In the genomic region with DNA sequence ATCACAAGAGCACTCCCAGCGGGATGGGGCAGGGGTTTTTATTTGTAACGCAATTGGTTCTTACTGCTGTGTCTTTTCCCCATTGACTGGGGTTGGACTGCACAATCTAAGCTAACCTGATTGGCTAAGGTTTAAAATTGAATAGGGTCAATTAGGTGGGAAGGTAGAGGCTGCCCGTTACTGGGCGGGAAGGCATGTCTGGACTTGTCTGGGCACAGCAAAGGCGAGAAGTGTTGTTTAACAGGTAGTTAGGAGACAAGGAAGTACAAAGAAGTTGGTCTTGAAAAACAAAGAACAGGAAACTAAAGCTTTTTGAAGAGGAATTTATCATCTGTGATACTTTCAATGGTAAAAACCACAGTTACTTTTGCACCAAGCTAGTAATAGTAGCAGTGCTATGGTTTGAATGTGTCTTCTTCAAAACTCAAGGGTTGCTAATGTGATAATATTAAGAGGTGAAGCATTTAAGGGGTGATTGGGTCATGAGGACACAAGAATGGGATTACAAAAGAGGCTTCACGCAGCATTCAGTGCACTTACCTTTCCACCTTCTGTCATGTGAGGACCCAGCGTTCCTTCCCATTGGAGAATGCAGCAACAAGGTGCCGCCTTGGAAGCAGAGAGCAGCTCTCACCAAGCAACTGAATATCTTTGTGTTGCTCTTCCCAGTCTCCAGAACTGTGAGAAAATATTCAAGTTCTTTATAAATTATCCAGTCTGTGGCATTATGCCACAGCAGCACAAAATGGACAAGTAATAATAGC, we compare ENCODE assay signal across 24 cellular contexts.
DNase-seq lines count a peak whose midpoint lies in the region; ATAC-seq, FAIRE-seq and TF ChIP-seq lines count a peak whose summit lies in the region.
"Had no signal": no experiment of that assay in that cellular context is flagged by ENCODE, and none has a peak within 500 bp of the region (broad histone marks: within the 10 kb centered on the region; RNA-seq: fewer than 3 reads in every experiment).

No MANE protein-coding gene starts in this region.

- no peaks in the 10 kb centered on the region for H3K36me3 Mint-ChIP-seq in MCF 10A (ENCODE audit: insufficient read depth, unreplicated experiment)
- H3K36me3 Mint-ChIP-seq in progenitor cell of endocrine pancreas (ENCODE audit: insufficient read depth) = no peaks in the 10 kb centered on the region
- H3K36me3 Mint-ChIP-seq: activated CD4-positive, alpha-beta memory T cell treated with anti-CD3 and anti-CD28 coated beads for 36 hours had no signal

- no peak overlapping the region for H3K56ac ChIP-seq in H1 (replicated peaks; ENCODE audit: insufficient read length, low read depth, low read length)

- H3K23me2 ChIP-seq in H1 (ENCODE audit: low read depth, low read length) = 0 out of 2 replicates have a peak, but pooled peaks cover 2% of the 10 kb centered on the region

- H2BK120ac ChIP-seq in H1 (replicated peaks; ENCODE audit: low read depth, low read length) = peak overlapping the region; percentile 66

- H3K27ac ChIP-seq in breast epithelium = no peak overlapping the region
- H3K27ac ChIP-seq in H1 (ENCODE audit: low read depth, low read length) = peak overlapping the region; percentile 45; the same call in 1 of the 2 replicates
- H3K27ac ChIP-seq: heart left ventricle, KMS-11, left lung, suprapubic skin had no signal

- no peaks in the 10 kb centered on the region for H3K27me3 Mint-ChIP-seq in MCF 10A (ENCODE audit: insufficient read depth, unreplicated experiment)
- H3K27me3 Mint-ChIP-seq in progenitor cell of endocrine pancreas = no peaks in the 10 kb centered on the region
- H3K27me3 Mint-ChIP-seq: activated B cell treated with CpG ODN at 0.5 μM for 24 hours; activated CD4-positive, alpha-beta memory T cell treated with anti-CD3 and anti-CD28 coated beads for 36 hours; naive thymus-derived CD4-positive, alpha-beta T cell had no signal

- H3K4me3 ChIP-seq in breast epithelium (no peak overlapping the region), H1 (ENCODE audit: extremely low read depth in 1 of 4, insufficient read depth in 2 of 4, low read depth in 3 of 4, low read length in 4 of 4) (no peak overlapping the region)
- H3K4me3 ChIP-seq: heart left ventricle, left lung, suprapubic skin had no signal

- ATAC-seq in sciatic nerve (no peak), HG02852 (IDR thresholded peaks at IDR 0.05; ENCODE audit: unreplicated experiment) (no peak), GM21526 (IDR thresholded peaks at IDR 0.05; ENCODE audit: low FRiP score, unreplicated experiment) (no peak)
- ATAC-seq: heart left ventricle; left lung; naive thymus-derived CD4-positive, alpha-beta T cell; Right ventricle myocardium inferior had no signal

- no peaks in the 10 kb centered on the region for H3K27me3 ChIP-seq in breast epithelium
- no peaks in the 10 kb centered on the region for H3K27me3 ChIP-seq in H1 (replicated peaks in 1 of 4; ENCODE audit: control insufficient read depth in 3 of 4, extremely low read depth in 1 of 4, insufficient read depth in 3 of 4, low read length in 3 of 4)
- H3K27me3 ChIP-seq: BE2C, heart left ventricle, left lung, suprapubic skin had no signal

- peak overlapping the region; percentile 10; the same call in 1 of the 2 replicates for H2BK12ac ChIP-seq in H1 (ENCODE audit: low read depth, low read length)

- H3K9me3 Mint-ChIP-seq in MCF 10A (ENCODE audit: unreplicated experiment) = peaks cover 8% of the 10 kb centered on the region
- H3K9me3 Mint-ChIP-seq in progenitor cell of endocrine pancreas (ENCODE audit: low read depth) = no peaks in the 10 kb centered on the region

- no peak overlapping the region for H4K5ac ChIP-seq in H1 (ENCODE audit: insufficient read length, low read depth, low read length)

- no peak overlapping the region for H3K23ac ChIP-seq in H1 (ENCODE audit: insufficient read length)

- H3K4me1 Mint-ChIP-seq in MCF 10A (ENCODE audit: insufficient read depth, unreplicated experiment) (no peaks in the 10 kb centered on the region), progenitor cell of endocrine pancreas (ENCODE audit: low read depth) (peaks cover 6% of the 10 kb centered on the region)
- H3K4me1 Mint-ChIP-seq: activated B cell treated with CpG ODN at 0.5 μM for 24 hours had no signal

- H3K79me1 ChIP-seq in H1 (ENCODE audit: low read depth, low read length) = no peaks in the 10 kb centered on the region

- TF ChIP-seq EP300 in H1 (IDR thresholded peaks at IDR 0.05; ENCODE audit: borderline replicate concordance in 1 of 2, low read depth in 2 of 2, low read length in 2 of 2) = no peak

- no peaks in the 10 kb centered on the region for H3K4me1 ChIP-seq in breast epithelium
- H3K4me1 ChIP-seq in H1 (replicated peaks in 1 of 4; ENCODE audit: control insufficient read depth in 3 of 4, insufficient read depth in 4 of 4, low read length in 3 of 4) = peaks cover 0 to 2% (median 0%) of the 10 kb centered on the region in 4 experiments; a peak in 1 of 7 replicates
- H3K4me1 ChIP-seq: BE2C, Caco-2, heart left ventricle, left lung, suprapubic skin had no signal

- WGBS in H1 (ENCODE audit: extremely low coverage in 1 of 2, insufficient coverage in 1 of 2, insufficient read length in 1 of 2, insufficient replicate concordance in 2 of 2, low coverage in 1 of 2, low lambda C conversion rate in 2 of 2, missing lambda C conversion rate in 1 of 2), 2 experiments = 86% methylated on average over 8 of the region's 8 CpGs; no CpG with 5 or more reads in 1 of the 2 experiments

- no peak overlapping the region for H3K14ac ChIP-seq in H1 (ENCODE audit: insufficient read length)

- POLR2A ChIA-PET in MCF 10A (lab: Yijun Ruan, JAX) (interaction anchor here (1.0 kb wide), 1 partner anchor 20 kb away, joined by 3 read pairs; no protein-coding TSS in a partner anchor), H1 (lab: Charles Lee; ENCODE audit: partially characterized antibody) (no interaction called here)

- peak overlapping the region; percentile 91; the same call in 1 of the 2 replicates for H2BK20ac ChIP-seq in H1 (ENCODE audit: low read length)

- intact Hi-C loops in MCF 10A (cut with micrococcal nuclease) = no loop called here
- intact Hi-C loops in breast epithelium (cut with DNase I; ENCODE audit: low total_unique reads) = no loop called here
- intact Hi-C loops in sciatic nerve (cut with DNase I) = no loop called here

- no peak overlapping the region for H2AK5ac ChIP-seq in H1 (ENCODE audit: low read depth, low read length)

- no peak for TF ChIP-seq RAD21 in H1 (IDR thresholded peaks at IDR 0.05 in 1 of 2, conservative IDR thresholded peaks at IDR 0.05 in 1 of 2; ENCODE audit: low read depth in 2 of 2, low read length in 2 of 2)

- TF ChIP-seq CTCF in MCF 10A (IDR thresholded peaks at IDR 0.05; ENCODE audit: unreplicated experiment) = no peak
- TF ChIP-seq CTCF in breast epithelium (IDR thresholded peaks at IDR 0.05) = no peak
- TF ChIP-seq CTCF in H1 (IDR thresholded peaks at IDR 0.05; ENCODE audit: control extremely low read depth in 1 of 3, insufficient read depth in 1 of 3, low read depth in 1 of 3, low read length in 3 of 3) = no peak
- TF ChIP-seq CTCF in progenitor cell of endocrine pancreas (IDR thresholded peaks at IDR 0.05; ENCODE audit: unreplicated experiment) = no peak

- no peaks in the 10 kb centered on the region for H3K36me3 ChIP-seq in breast epithelium
- H3K36me3 ChIP-seq in H1 (ENCODE audit: control insufficient read depth in 2 of 4, insufficient read depth in 4 of 4, low read length in 3 of 4) = no peaks in the 10 kb centered on the region
- H3K36me3 ChIP-seq: BE2C, heart left ventricle, left lung, suprapubic skin had no signal

- CTCF ChIA-PET in MCF 10A (lab: Yijun Ruan, JAX) (no interaction called here), H1 (lab: Charles Lee; ENCODE audit: partially characterized antibody) (no interaction called here)

- H3K18ac ChIP-seq in H1 (ENCODE audit: extremely low read depth, low read length) = 0 out of 2 replicates have a peak overlapping the region, but pooled peaks have one; percentile 11

- H3K4me2 ChIP-seq in H1 (ENCODE audit: insufficient read depth in 1 of 2, low read depth in 2 of 2, low read length in 2 of 2) = no peak overlapping the region
- H3K4me2 ChIP-seq: KMS-11 had no signal

- no TSS peak for BruUV-seq in MCF 10A (replicated peaks; lab: Mats Ljungman, UMichigan)

- H3K27ac Mint-ChIP-seq in MCF 10A (ENCODE audit: low read depth, unreplicated experiment) = peak overlapping the region; percentile 78
- peak overlapping the region; percentile 74 for H3K27ac Mint-ChIP-seq in progenitor cell of endocrine pancreas
- H3K27ac Mint-ChIP-seq: activated B cell treated with CpG ODN at 0.5 μM for 24 hours; activated CD4-positive, alpha-beta memory T cell treated with anti-CD3 and anti-CD28 coated beads for 36 hours had no signal

- H3K9ac ChIP-seq in H1 (replicated peaks in 1 of 4; ENCODE audit: extremely low read depth in 1 of 4, low read depth in 3 of 4, low read length in 3 of 4) = no peak overlapping the region
- H3K9ac ChIP-seq: KMS-11 had no signal

- H3K9me3 ChIP-seq in breast epithelium (no peaks in the 10 kb centered on the region), H1 (ENCODE audit: insufficient read depth in 2 of 2, low read depth in 1 of 2, low read length in 1 of 2) (no peaks in the 10 kb centered on the region)
- H3K9me3 ChIP-seq: BE2C, Caco-2, heart left ventricle, left lung, suprapubic skin had no signal

- TF ChIP-seq POLR2A in breast epithelium (IDR thresholded peaks at IDR 0.05) (no peak), H1 (IDR thresholded peaks at IDR 0.05; ENCODE audit: control extremely low read depth in 1 of 2, low read depth in 2 of 2, low read length in 2 of 2) (no peak)

- H3K4me3 Mint-ChIP-seq in MCF 10A (ENCODE audit: unreplicated experiment) = no peak overlapping the region
- no peak overlapping the region for H3K4me3 Mint-ChIP-seq in progenitor cell of endocrine pancreas (ENCODE audit: low read depth)
- H3K4me3 Mint-ChIP-seq: activated B cell treated with CpG ODN at 0.5 μM for 24 hours; activated CD4-positive, alpha-beta memory T cell treated with anti-CD3 and anti-CD28 coated beads for 36 hours; naive thymus-derived CD4-positive, alpha-beta T cell had no signal

- no peaks in the 10 kb centered on the region for H3K79me2 ChIP-seq in H1 (ENCODE audit: control insufficient read depth in 1 of 2, insufficient read depth in 2 of 2, low read length in 2 of 2)

- FAIRE-seq in H1 (lab: Jason Lieb, UNC) = no peak

- peak; percentile 30 for DNase-seq in MCF 10A (ENCODE audit: unreplicated experiment)
- no peak for DNase-seq in breast epithelium (ENCODE audit: low spot score in 2 of 2)
- peak; percentile 51 for DNase-seq in NCI-H748 (lab: John Stamatoyannopoulos, UW; ENCODE audit: unreplicated experiment)
- no peak for DNase-seq in H1 (ENCODE audit: low read depth in 1 of 2, low spot score in 2 of 2)
- no peak for DNase-seq in progenitor cell of endocrine pancreas (ENCODE audit: low spot score, unreplicated experiment)
- no peak for DNase-seq in sciatic nerve (ENCODE audit: low spot score)
- DNase-seq: activated B cell treated with CpG ODN at 0.5 μM for 24 hours; activated CD4-positive, alpha-beta memory T cell treated with anti-CD3 and anti-CD28 coated beads for 36 hours; activated effector memory CD4-positive, alpha-beta T cell treated with Interleukin-2 at 50 U/mL for 16 hours; BE2C; Caco-2; erythroblast; heart left ventricle; left lung; MV-4-11; naive thymus-derived CD4-positive, alpha-beta T cell; NCI-H1694; NCI-H526 treated with DMSO at 0.1 percent for 48 hours; T1000 had no signal

- no peak overlapping the region for H3K4ac ChIP-seq in H1 (replicated peaks; ENCODE audit: insufficient read length, low read depth, low read length)

- H2AFZ ChIP-seq in H1 (ENCODE audit: low read length) = peak overlapping the region; percentile 75

- no peak overlapping the region for H2BK15ac ChIP-seq in H1 (ENCODE audit: low read length)

- H4K20me1 ChIP-seq in H1 (replicated peaks in 1 of 2; ENCODE audit: control insufficient read depth in 1 of 2, insufficient read depth in 2 of 2, low read length in 2 of 2) = no peaks in the 10 kb centered on the region

- peak overlapping the region; percentile 85; the same call in 1 of the 2 replicates for H2BK5ac ChIP-seq in H1 (ENCODE audit: low read depth, low read length)

- no peak overlapping the region for H4K8ac ChIP-seq in H1 (ENCODE audit: extremely low read depth, insufficient read depth, low read length)

- H4K91ac ChIP-seq in H1 (replicated peaks; ENCODE audit: insufficient read length, low read length) = peak overlapping the region; percentile 41

Comparison
In these comparisons a context has a peak if more than half of its experiments do, and no peak if none do; other contexts are left out.
1. DNase-seq: peak in MCF 10A (single experiment) and NCI-H748 (single experiment); none in breast epithelium (0 of 2), H1 (0 of 2), progenitor cell of endocrine pancreas (single experiment) and sciatic nerve (single experiment).